ENCODE assay signal across 7 cellular contexts in genomic region chr15:84579261-84579721, GRCh38. TPM values are rescaled to one million over a fixed set of nuclear protein-coding genes. Genes with fewer than 3 reads are reported as not detected.
DNase-seq lines count a peak whose midpoint lies in the region; TF ChIP-seq lines count a peak whose summit lies in the region.
"Not testable (repeated sequence)": the region's sequence is repeated elsewhere in the genome, so short reads cannot be mapped to it uniquely, and the experiment has no call there.

No MANE protein-coding gene starts in this region.

- not testable (repeated sequence) for BruUV-seq in mammary epithelial cell (replicated peaks; lab: Mats Ljungman, UMichigan)

- 8% methylated on average over 7 of the region's 7 CpGs for WGBS in mammary epithelial cell (ENCODE audit: low coverage, missing lambda C conversion rate)

- H3K4me3 ChIP-seq in mammary epithelial cell (replicated peaks in 1 of 3; ENCODE audit: insufficient read depth in 1 of 3, low read depth in 2 of 3, low read length in 3 of 3); fibroblast of the aortic adventitia (ENCODE audit: low read depth, low read length): not testable (repeated sequence)

- DNase-seq in HCEC 1CT (peak; percentile 46), NCI-H510A treated with DMSO at 0.1 percent for 48 hours (lab: John Stamatoyannopoulos, UW) (peak; percentile 15), SW480 (ENCODE audit: low spot score) (peak; percentile 83), mammary epithelial cell (peak; percentile 82), fibroblast of the aortic adventitia (ENCODE audit: low read depth) (peak; percentile 53), left kidney (ENCODE audit: low read depth, low spot score) (peak; percentile 83)
- not testable (repeated sequence) for DNase-seq in progenitor cell of endocrine pancreas (ENCODE audit: low spot score, unreplicated experiment)

- H4K20me1 ChIP-seq in mammary epithelial cell (ENCODE audit: insufficient read depth, low read length) = not testable (repeated sequence)

- dilution Hi-C loops in mammary epithelial cell (cut with HindIII; ENCODE audit: low sequenced_read_pairs) = not testable (repeated sequence)

- intact Hi-C loops in mammary epithelial cell (cut with micrococcal nuclease) = not testable (repeated sequence)

- not testable (repeated sequence) for H3K27me3 Mint-ChIP-seq in progenitor cell of endocrine pancreas

- not testable (repeated sequence) for H3K27me3 ChIP-seq in mammary epithelial cell (ENCODE audit: insufficient read depth, low read length)

- H3K4me1 Mint-ChIP-seq in progenitor cell of endocrine pancreas (ENCODE audit: low read depth) = peaks cover 31% of the 10 kb centered on the region

- peak overlapping the region; percentile 77 for H2AFZ ChIP-seq in mammary epithelial cell (ENCODE audit: low read depth, low read length)

- not testable (repeated sequence) for H3K36me3 ChIP-seq in mammary epithelial cell (ENCODE audit: insufficient read depth, low read length)

- TF ChIP-seq CTCF in mammary epithelial cell (conservative IDR thresholded peaks at IDR 0.05 in 1 of 2, IDR thresholded peaks at IDR 0.05 in 1 of 2; ENCODE audit: extremely low read depth in 1 of 2, insufficient read depth in 1 of 2, low read depth in 1 of 2, low read length in 2 of 2); fibroblast of the aortic adventitia (IDR thresholded peaks at IDR 0.05; ENCODE audit: insufficient read depth, low read length); progenitor cell of endocrine pancreas (IDR thresholded peaks at IDR 0.05; ENCODE audit: unreplicated experiment): not testable (repeated sequence)

- H3K9ac ChIP-seq in mammary epithelial cell (ENCODE audit: insufficient read depth, low read length) = not testable (repeated sequence)

- peak overlapping the region; percentile 56 for H3K4me2 ChIP-seq in mammary epithelial cell (ENCODE audit: insufficient read depth, low read depth, low read length)

- not testable (repeated sequence) for H3K9me3 Mint-ChIP-seq in progenitor cell of endocrine pancreas (ENCODE audit: low read depth)

- not testable (repeated sequence) for H3K27ac ChIP-seq in mammary epithelial cell (ENCODE audit: insufficient read depth, low read depth, low read length)

- H3K4me1 ChIP-seq in mammary epithelial cell (ENCODE audit: insufficient read depth, low read length) = peaks cover 19% of the 10 kb centered on the region

- not testable (repeated sequence) for H3K9me3 ChIP-seq in mammary epithelial cell (replicated peaks; ENCODE audit: insufficient read depth, low read length)

- not testable (repeated sequence) for H3K36me3 Mint-ChIP-seq in progenitor cell of endocrine pancreas (ENCODE audit: insufficient read depth)

- H3K79me2 ChIP-seq in mammary epithelial cell (ENCODE audit: insufficient read depth, low read length) = not testable (repeated sequence)

- in situ Hi-C loops in mammary epithelial cell (cut with MboI; ENCODE audit: low sequenced_read_pairs in 2 of 2) = loop anchor here in 1 of 2 donors (25.0 kb wide), 2 partner anchors 308 to 558 kb away; partner anchors contain the start of gene SLC28A1

- peak overlapping the region; percentile 29 for H3K27ac Mint-ChIP-seq in progenitor cell of endocrine pancreas

- not testable (repeated sequence) for H3K4me3 Mint-ChIP-seq in progenitor cell of endocrine pancreas (ENCODE audit: low read depth)

- CTCF ChIA-PET in mammary epithelial cell (lab: Charles Lee; ENCODE audit: low non-redundant PET) = interaction anchor here (0.8 kb wide), 1 partner anchor 8 kb away, joined by 10 read pairs; no protein-coding TSS in a partner anchor

RNA-seq across cellular contexts. Expression of gene ZSCAN2, which starts 21.5 kb away (rescaled TPM):
- total RNA-seq in mammary epithelial cell = 1 to 10 TPM; 5.0 to 6.3 TPM
- 4.2 TPM for polyA plus RNA-seq in mammary epithelial cell
- 4.0 TPM for polyA minus RNA-seq in mammary epithelial cell
- total RNA-seq in fibroblast of the aortic adventitia (ENCODE audit: low replicate concordance) = 5.2 and 25.5 TPM in 2 replicates
- total RNA-seq in progenitor cell of endocrine pancreas = 44.6 and 46.7 TPM in 2 replicates
